Comparison of ENCODE assay signal across 18 cellular contexts in genomic region chr2:11166476-11166875, GRCh38. TPM values are rescaled to one million over a fixed set of nuclear protein-coding genes. Genes with fewer than 3 reads are reported as not detected.
DNase-seq lines count a peak whose midpoint lies in the region; ATAC-seq and TF ChIP-seq lines count a peak whose summit lies in the region.
"Had no signal": no experiment of that assay in that cellular context is flagged by ENCODE, and none has a peak within 500 bp of the region (broad histone marks: within the 10 kb centered on the region; RNA-seq: fewer than 3 reads in every experiment).

No MANE protein-coding gene starts in this region.

- DNase-seq in endodermal cell, result peak; percentile 6
- peak; percentile 60 for DNase-seq in osteocyte (ENCODE audit: extremely low spot score, unreplicated experiment)
- peak; percentile 14 for DNase-seq in spleen
- no peak for DNase-seq in naive thymus-derived CD8-positive, alpha-beta T cell
- DNase-seq in lower lobe of right lung, result no peak
- DNase-seq: AML-193; Caco-2; Calu3; CD4-positive, alpha-beta T cell; CD8-positive, alpha-beta T cell; DMS79 treated with DMSO at 0.1 percent for 48 hours; GF-D8 had no signal

- H3K4me1 Mint-ChIP-seq in endodermal cell (peaks cover 10% of the 10 kb centered on the region), osteocyte (ENCODE audit: unreplicated experiment) (peaks cover 3% of the 10 kb centered on the region)
- peaks cover 0 to 5% (median 1%) of the 10 kb centered on the region in 4 donors for H3K4me1 Mint-ChIP-seq in naive thymus-derived CD8-positive, alpha-beta T cell
- H3K4me1 Mint-ChIP-seq: B cell had no signal

- H3K27ac Mint-ChIP-seq in endodermal cell (no peak overlapping the region), osteocyte (ENCODE audit: unreplicated experiment) (no peak overlapping the region)
- H3K27ac Mint-ChIP-seq in naive thymus-derived CD8-positive, alpha-beta T cell, result no peak overlapping the region
- H3K27ac Mint-ChIP-seq: B cell; CD4-positive, alpha-beta T cell; CD8-positive, alpha-beta T cell had no signal

- H3K4me1 ChIP-seq in endodermal cell (ENCODE audit: control insufficient read depth, insufficient read depth, low read length), result no peaks in the 10 kb centered on the region
- peaks cover 0 to 11% (median 5%) of the 10 kb centered on the region in 6 donors for H3K4me1 ChIP-seq in spleen
- no peaks in the 10 kb centered on the region for H3K4me1 ChIP-seq in lower lobe of right lung
- H3K4me1 ChIP-seq: A549, Caco-2 had no signal

- intact Hi-C loops in spleen (cut with DNase I; ENCODE audit: low total_unique reads) (no loop called here), lower lobe of right lung (cut with DNase I) (no loop called here)

- H3K4me3 Mint-ChIP-seq in endodermal cell (no peak overlapping the region), osteocyte (ENCODE audit: unreplicated experiment) (no peak overlapping the region)
- no peak overlapping the region for H3K4me3 Mint-ChIP-seq in naive thymus-derived CD8-positive, alpha-beta T cell
- H3K4me3 Mint-ChIP-seq: B cell; CD4-positive, alpha-beta T cell; CD8-positive, alpha-beta T cell had no signal

- H3K9me3 Mint-ChIP-seq in endodermal cell (no peaks in the 10 kb centered on the region), osteocyte (ENCODE audit: unreplicated experiment) (no peaks in the 10 kb centered on the region)
- no peaks in the 10 kb centered on the region for H3K9me3 Mint-ChIP-seq in naive thymus-derived CD8-positive, alpha-beta T cell
- H3K9me3 Mint-ChIP-seq: CD4-positive, alpha-beta T cell; CD8-positive, alpha-beta T cell had no signal

- no peak for TF ChIP-seq CTCF in endodermal cell (conservative IDR thresholded peaks at IDR 0.05)
- TF ChIP-seq CTCF in osteocyte (IDR thresholded peaks at IDR 0.05), result no peak
- TF ChIP-seq CTCF in spleen (IDR thresholded peaks at IDR 0.05 in 8 of 11, conservative IDR thresholded peaks at IDR 0.05 in 3 of 11), result no peak
- no peak for TF ChIP-seq CTCF in lower lobe of right lung (IDR thresholded peaks at IDR 0.05)

- no peak for ATAC-seq in esophagus mucosa
- ATAC-seq in naive thymus-derived CD8-positive, alpha-beta T cell, result no peak
- no peak for ATAC-seq in lower lobe of right lung
- ATAC-seq: A549; CD8-positive, alpha-beta T cell had no signal

- POLR2A ChIA-PET in naive thymus-derived CD8-positive, alpha-beta T cell (lab: Charles Lee), result no interaction called here

- peaks cover 5% of the 10 kb centered on the region for H3K36me3 Mint-ChIP-seq in endodermal cell (ENCODE audit: low read depth)
- peaks cover 6% of the 10 kb centered on the region for H3K36me3 Mint-ChIP-seq in osteocyte (ENCODE audit: unreplicated experiment)
- peaks cover 0 to 13% (median 13%) of the 10 kb centered on the region in 3 donors for H3K36me3 Mint-ChIP-seq in naive thymus-derived CD8-positive, alpha-beta T cell

- H3K27me3 ChIP-seq in endodermal cell (ENCODE audit: control insufficient read depth, insufficient read depth, low read length, poor library complexity, severe bottlenecking) (no peaks in the 10 kb centered on the region), spleen (replicated peaks in 1 of 7) (no peaks in the 10 kb centered on the region), lower lobe of right lung (ENCODE audit: low read depth) (no peaks in the 10 kb centered on the region)
- H3K27me3 ChIP-seq: BLaER1 treated with 17β-estradiol and CSF1 and Interleukin-3, amounts not matched to agents 10 nM and 100 nM had no signal

- no peak overlapping the region for H3K9ac ChIP-seq in endodermal cell (ENCODE audit: extremely low read depth, low read length, poor library complexity, severe bottlenecking)
- H3K9ac ChIP-seq: BLaER1 treated with 17β-estradiol and CSF1 and Interleukin-3, amounts not matched to agents 10 nM and 100 nM had no signal

- no peak overlapping the region for H3K4me3 ChIP-seq in endodermal cell (ENCODE audit: low read length)
- no peak overlapping the region for H3K4me3 ChIP-seq in spleen
- H3K4me3 ChIP-seq in lower lobe of right lung, result no peak overlapping the region
- H3K4me3 ChIP-seq: A549; BLaER1 treated with 17β-estradiol and CSF1 and Interleukin-3, amounts not matched to agents 10 nM and 100 nM had no signal

- H3K36me3 ChIP-seq in endodermal cell (ENCODE audit: control insufficient read depth, insufficient read depth, low read length), result no peaks in the 10 kb centered on the region
- H3K36me3 ChIP-seq in spleen, result peaks cover 0 to 27% (median 0%) of the 10 kb centered on the region in 6 donors
- peaks cover 9% of the 10 kb centered on the region for H3K36me3 ChIP-seq in lower lobe of right lung

- H3K9me3 ChIP-seq in endodermal cell (ENCODE audit: control insufficient read depth, low read length) (no peaks in the 10 kb centered on the region), spleen (no peaks in the 10 kb centered on the region), lower lobe of right lung (no peaks in the 10 kb centered on the region)
- H3K9me3 ChIP-seq: A549; BLaER1 treated with 17β-estradiol and CSF1 and Interleukin-3, amounts not matched to agents 10 nM and 100 nM; Caco-2 had no signal

- no peaks in the 10 kb centered on the region for H3K27me3 Mint-ChIP-seq in endodermal cell (ENCODE audit: insufficient read depth)
- H3K27me3 Mint-ChIP-seq in osteocyte (ENCODE audit: unreplicated experiment), result no peaks in the 10 kb centered on the region
- no peaks in the 10 kb centered on the region for H3K27me3 Mint-ChIP-seq in naive thymus-derived CD8-positive, alpha-beta T cell
- H3K27me3 Mint-ChIP-seq: B cell; CD4-positive, alpha-beta T cell had no signal

- H3K27ac ChIP-seq in endodermal cell (ENCODE audit: low read depth, low read length) (no peak overlapping the region), spleen (peak overlapping the region in 3 of 8 donors; percentile 20 to 41 (median 23)), lower lobe of right lung (no peak overlapping the region)
- H3K27ac ChIP-seq: 22Rv1; A549; BLaER1 treated with 17β-estradiol and CSF1 and Interleukin-3, amounts not matched to agents 10 nM and 100 nM; C4-2B had no signal

- WGBS in endodermal cell (ENCODE audit: insufficient coverage in 1 of 2, insufficient read length in 1 of 2), 2 experiments, result 92 to 95% methylated on average over 10 of the region's 10 CpGs
- 87 to 94% (median 91%) methylated on average over 10 of the region's 10 CpGs for WGBS in spleen, 5 donors

- no peak for TF ChIP-seq POLR2A in spleen (IDR thresholded peaks at IDR 0.05)

RNA-seq across cellular contexts. Expression of gene SLC66A3, which starts 11.2 kb away (rescaled TPM):
- total RNA-seq in endodermal cell, result 10 to 100 TPM; 14.4 to 17.5 TPM
- polyA plus RNA-seq in endodermal cell (2013, experiment 1 of 2), result 13.4 TPM
- 12.5 TPM for polyA plus RNA-seq in endodermal cell (2013, experiment 2 of 2)
- 23.3 and 29.9 TPM in 2 replicates for total RNA-seq in osteocyte
- 10 to 100 TPM; 28.0 to 82.1 (median 53.8) TPM for total RNA-seq in spleen
- polyA plus RNA-seq in spleen, result 10 to 100 TPM; 16.8 to 26.8 (median 19.4) TPM
- total RNA-seq in esophagus mucosa, result 10.9 TPM
- total RNA-seq in naive thymus-derived CD8-positive, alpha-beta T cell, result 10 to 100 TPM; 18.2 to 19.3 TPM
- polyA plus RNA-seq in naive thymus-derived CD8-positive, alpha-beta T cell, result 10 to 100 TPM; 37.0 to 65.6 (median 37.1) TPM
- 23.8 TPM for total RNA-seq in lower lobe of right lung

Comparison
In these comparisons a context has a peak if more than half of its experiments do, and no peak if none do; other contexts are left out.
1. DNase-seq: peak in endodermal cell (single experiment), osteocyte (single experiment) and spleen (single experiment); none in naive thymus-derived CD8-positive, alpha-beta T cell (0 of 10) and lower lobe of right lung (single experiment).